Comparison of ENCODE assay signal across 8 cellular contexts in the genomic region with DNA sequence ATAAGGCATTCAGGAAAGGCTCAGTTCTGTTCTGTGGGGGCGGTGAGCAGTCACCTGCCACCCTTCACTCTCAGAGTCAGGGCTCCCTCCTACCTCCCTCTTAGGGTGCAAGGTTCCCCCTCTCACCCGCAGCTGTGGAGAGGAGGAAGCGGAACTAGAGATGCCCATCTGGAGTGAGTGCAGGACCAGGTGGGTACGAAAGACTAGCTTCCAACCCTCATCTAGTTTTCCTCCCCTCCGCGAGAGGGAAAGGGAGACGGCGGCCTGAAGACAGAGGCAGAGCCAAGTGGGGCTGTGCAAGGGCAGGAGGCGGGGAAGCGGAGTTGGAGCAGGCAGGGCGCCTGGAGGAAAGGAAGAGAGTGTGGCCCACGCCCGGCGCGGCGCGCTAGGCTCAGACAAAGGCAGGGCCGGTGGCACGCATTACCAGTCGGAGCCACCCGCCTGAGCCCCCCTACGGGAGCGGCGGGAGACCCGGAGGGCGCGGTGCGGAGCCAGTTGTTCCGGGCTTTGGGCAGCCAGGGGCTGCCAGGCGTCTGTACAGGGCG. TPM values are rescaled to one million over a fixed set of nuclear protein-coding genes. Genes with fewer than 3 reads are reported as not detected.
A peak's percentile ranks its signal among the peaks of the same experiment; 100 is the strongest.
DNase-seq lines count a peak whose midpoint lies in the region; ATAC-seq, FAIRE-seq and TF ChIP-seq lines count a peak whose summit lies in the region.

No MANE protein-coding gene starts in this region.

- peaks cover 56% of the 10 kb centered on the region for H3F3A ChIP-seq in neural progenitor cell (ENCODE audit: low read depth)

- peaks cover 20% of the 10 kb centered on the region for H3K4me1 ChIP-seq in effector memory CD4-positive, alpha-beta T cell (ENCODE audit: control insufficient read depth, insufficient read depth, low read length, poor library complexity, severe bottlenecking)
- peaks cover 14% of the 10 kb centered on the region for H3K4me1 ChIP-seq in neural progenitor cell

- peaks cover 42% of the 10 kb centered on the region for H3K4me1 Mint-ChIP-seq in Calu3 (ENCODE audit: low read depth, unreplicated experiment)
- peaks cover 52% of the 10 kb centered on the region for H3K4me1 Mint-ChIP-seq in neural progenitor cell

- no peak overlapping the region for H3K9ac ChIP-seq in neural progenitor cell

- CTCF ChIA-PET in Calu3 (lab: Charles Lee), result interaction anchor here (0.5 to 5.1 kb wide), 7 partner anchors 24 to 277 kb away, joined by 3 to 80 read pairs (median 4); a partner anchor contains a TSS

- H3K27me3 ChIP-seq in effector memory CD4-positive, alpha-beta T cell (replicated peaks; ENCODE audit: control insufficient read depth, insufficient read depth, low read length, poor library complexity, severe bottlenecking), result no peaks in the 10 kb centered on the region
- no peaks in the 10 kb centered on the region for H3K27me3 ChIP-seq in neural progenitor cell

- H4K20me1 ChIP-seq in neural progenitor cell (ENCODE audit: low read depth), result peaks cover 52% of the 10 kb centered on the region

- no peaks in the 10 kb centered on the region for H3K36me3 ChIP-seq in effector memory CD4-positive, alpha-beta T cell (ENCODE audit: control insufficient read depth, insufficient read depth, low read length)
- peaks cover 4% of the 10 kb centered on the region for H3K36me3 ChIP-seq in neural progenitor cell

- H3K27ac Mint-ChIP-seq in Calu3 (ENCODE audit: unreplicated experiment) (peak overlapping the region; percentile 86), neural progenitor cell (no peak overlapping the region)

- no TSS peak for BruUV-seq in Calu3 (replicated peaks; lab: Mats Ljungman, UMichigan)

- H3K9me3 ChIP-seq in effector memory CD4-positive, alpha-beta T cell (ENCODE audit: control insufficient read depth, low read length), result no peaks in the 10 kb centered on the region
- H3K9me3 ChIP-seq in neural progenitor cell (ENCODE audit: low read depth), result no peaks in the 10 kb centered on the region

- H3K9me3 Mint-ChIP-seq in Calu3 (ENCODE audit: low read depth, unreplicated experiment) (no peaks in the 10 kb centered on the region), neural progenitor cell (no peaks in the 10 kb centered on the region)

- H3K27me3 Mint-ChIP-seq in Calu3 (ENCODE audit: unreplicated experiment) (no peaks in the 10 kb centered on the region), neural progenitor cell (ENCODE audit: insufficient read depth, low read depth) (peaks cover 20% of the 10 kb centered on the region)

- no peak for FAIRE-seq in RCC 7860 (lab: Jason Lieb, UNC)

- H2AFZ ChIP-seq in neural progenitor cell (replicated peaks), result no peak overlapping the region

- peak overlapping the region; percentile 84 for H3K4me2 ChIP-seq in neural progenitor cell

- H3K36me3 Mint-ChIP-seq in Calu3 (ENCODE audit: insufficient read depth, unreplicated experiment) (peaks cover 80% of the 10 kb centered on the region), neural progenitor cell (peaks cover 11% of the 10 kb centered on the region)

- H3K4me3 Mint-ChIP-seq in Calu3 (ENCODE audit: low read depth, unreplicated experiment) (peak overlapping the region; percentile 77), neural progenitor cell (peak overlapping the region; percentile 84)

- ATAC-seq in GM21528 (IDR thresholded peaks at IDR 0.05; ENCODE audit: low FRiP score, unreplicated experiment), result peak; percentile 6

- H3K4me3 ChIP-seq in effector memory CD4-positive, alpha-beta T cell (ENCODE audit: insufficient read depth, low read depth, low read length, poor library complexity, severe bottlenecking), result peak overlapping the region; percentile 44
- peak overlapping the region; percentile 57 for H3K4me3 ChIP-seq in neural progenitor cell

- TF ChIP-seq CTCF in Calu3 (IDR thresholded peaks at IDR 0.05; ENCODE audit: unreplicated experiment), result no peak
- TF ChIP-seq CTCF in neural progenitor cell (IDR thresholded peaks at IDR 0.05), result no peak

- peak overlapping the region; percentile 93 for H3K27ac ChIP-seq in effector memory CD4-positive, alpha-beta T cell (ENCODE audit: insufficient read depth, low read length, poor library complexity, severe bottlenecking)
- no peak overlapping the region for H3K27ac ChIP-seq in neural progenitor cell

- DNase-seq in Calu3 (no peak), NCI-H69 (lab: John Stamatoyannopoulos, UW) (peak; percentile 84), neural progenitor cell (ENCODE audit: low spot score) (no peak), NCI-H128 (lab: John Stamatoyannopoulos, UW; ENCODE audit: unreplicated experiment) (no peak), RCC 7860 (ENCODE audit: low spot score) (no peak)
- no peak for DNase-seq in effector memory CD4-positive, alpha-beta T cell
- no peak for DNase-seq in activated CD8-positive, alpha-beta memory T cell treated with anti-CD3 and anti-CD28 coated beads, Interleukin-2, amount 50 U/mL, for 4 hours

- H3K79me2 ChIP-seq in neural progenitor cell (ENCODE audit: low read depth), result peaks cover 11% of the 10 kb centered on the region

- intact Hi-C loops in Calu3 (cut with micrococcal nuclease; ENCODE audit: unreplicated experiment), result loop anchor here (2.0 to 10.0 kb wide), 3 partner anchors 51 to 339 kb away; a partner anchor contains a TSS

RNA-seq across cellular contexts. Expression of a gene that starts 7.3 kb away (rescaled TPM):
- total RNA-seq in Calu3 (2022) (25.2 and 27.6 TPM in 2 replicates), neural progenitor cell (ENCODE audit: low replicate concordance) (4.5 and 31.7 TPM in 2 replicates)

RNA-seq across cellular contexts. Expression of a gene that starts 19.5 kb away (rescaled TPM):
- total RNA-seq in Calu3 (2022) (207 and 218 TPM in 2 replicates), neural progenitor cell (ENCODE audit: low replicate concordance) (113 and 338 TPM in 2 replicates)

RNA-seq across cellular contexts. Expression of a gene that starts 27.4 kb away (rescaled TPM):
- total RNA-seq in Calu3 (2022), result 64.6 and 72.6 TPM in 2 replicates
- total RNA-seq in neural progenitor cell (ENCODE audit: low replicate concordance), result 24.0 and 50.6 TPM in 2 replicates

RNA-seq across cellular contexts. Expression of a gene that starts 43.5 kb away (rescaled TPM):
- total RNA-seq in Calu3 (2022), result 400 and 420 TPM in 2 replicates
- 38.7 and 208 TPM in 2 replicates for total RNA-seq in neural progenitor cell (ENCODE audit: low replicate concordance)

RNA-seq across cellular contexts. Expression of a gene that starts 44.6 kb away (rescaled TPM):
- total RNA-seq in Calu3 (2022) (14.3 and 20.2 TPM in 2 replicates), neural progenitor cell (ENCODE audit: low replicate concordance) (2.0 TPM in 1 of 2 replicates, not detected in the other)
